In the genomic region with DNA sequence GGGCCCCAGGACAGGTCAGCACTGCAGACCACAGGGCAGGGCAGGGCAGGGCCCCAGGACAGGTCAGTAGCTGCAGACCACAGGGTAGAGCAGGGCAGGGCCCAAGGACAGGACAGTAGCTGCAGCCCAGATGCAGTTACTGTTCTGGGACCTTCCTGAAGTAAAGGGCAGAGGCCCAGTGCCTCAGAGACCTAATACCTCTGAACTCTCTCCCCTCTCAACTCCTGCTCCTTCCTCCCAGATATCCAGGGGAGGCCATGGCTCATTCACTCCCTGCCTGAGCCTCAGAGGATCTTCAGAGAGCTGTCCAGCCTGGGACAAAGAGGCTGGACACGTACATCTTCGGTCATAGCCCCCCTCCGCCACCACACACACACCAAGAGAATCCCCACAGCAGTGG, we compare ENCODE assay signal across 1 cellular context.
TF ChIP-seq lines count a peak whose summit lies in the region.

No MANE protein-coding gene starts in this region.

TF ChIP-seq in GM23338, 12 proteins besides CTCF, POLR2A, EP300 and RAD21:
- TF ChIP-seq ZNF114 (CRISPR knock-in tag; IDR thresholded peaks at IDR 0.05): no peak
- TF ChIP-seq CREB1 (CRISPR knock-in tag; IDR thresholded peaks at IDR 0.05; ENCODE audit: low read depth): no peak
- TF ChIP-seq, protein P1, sequence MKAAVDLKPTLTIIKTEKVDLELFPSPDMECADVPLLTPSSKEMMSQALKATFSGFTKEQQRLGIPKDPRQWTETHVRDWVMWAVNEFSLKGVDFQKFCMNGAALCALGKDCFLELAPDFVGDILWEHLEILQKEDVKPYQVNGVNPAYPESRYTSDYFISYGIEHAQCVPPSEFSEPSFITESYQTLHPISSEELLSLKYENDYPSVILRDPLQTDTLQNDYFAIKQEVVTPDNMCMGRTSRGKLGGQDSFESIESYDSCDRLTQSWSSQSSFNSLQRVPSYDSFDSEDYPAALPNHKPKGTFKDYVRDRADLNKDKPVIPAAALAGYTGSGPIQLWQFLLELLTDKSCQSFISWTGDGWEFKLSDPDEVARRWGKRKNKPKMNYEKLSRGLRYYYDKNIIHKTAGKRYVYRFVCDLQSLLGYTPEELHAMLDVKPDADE (IDR thresholded peaks at IDR 0.05): no peak
- TF ChIP-seq, protein P2, sequence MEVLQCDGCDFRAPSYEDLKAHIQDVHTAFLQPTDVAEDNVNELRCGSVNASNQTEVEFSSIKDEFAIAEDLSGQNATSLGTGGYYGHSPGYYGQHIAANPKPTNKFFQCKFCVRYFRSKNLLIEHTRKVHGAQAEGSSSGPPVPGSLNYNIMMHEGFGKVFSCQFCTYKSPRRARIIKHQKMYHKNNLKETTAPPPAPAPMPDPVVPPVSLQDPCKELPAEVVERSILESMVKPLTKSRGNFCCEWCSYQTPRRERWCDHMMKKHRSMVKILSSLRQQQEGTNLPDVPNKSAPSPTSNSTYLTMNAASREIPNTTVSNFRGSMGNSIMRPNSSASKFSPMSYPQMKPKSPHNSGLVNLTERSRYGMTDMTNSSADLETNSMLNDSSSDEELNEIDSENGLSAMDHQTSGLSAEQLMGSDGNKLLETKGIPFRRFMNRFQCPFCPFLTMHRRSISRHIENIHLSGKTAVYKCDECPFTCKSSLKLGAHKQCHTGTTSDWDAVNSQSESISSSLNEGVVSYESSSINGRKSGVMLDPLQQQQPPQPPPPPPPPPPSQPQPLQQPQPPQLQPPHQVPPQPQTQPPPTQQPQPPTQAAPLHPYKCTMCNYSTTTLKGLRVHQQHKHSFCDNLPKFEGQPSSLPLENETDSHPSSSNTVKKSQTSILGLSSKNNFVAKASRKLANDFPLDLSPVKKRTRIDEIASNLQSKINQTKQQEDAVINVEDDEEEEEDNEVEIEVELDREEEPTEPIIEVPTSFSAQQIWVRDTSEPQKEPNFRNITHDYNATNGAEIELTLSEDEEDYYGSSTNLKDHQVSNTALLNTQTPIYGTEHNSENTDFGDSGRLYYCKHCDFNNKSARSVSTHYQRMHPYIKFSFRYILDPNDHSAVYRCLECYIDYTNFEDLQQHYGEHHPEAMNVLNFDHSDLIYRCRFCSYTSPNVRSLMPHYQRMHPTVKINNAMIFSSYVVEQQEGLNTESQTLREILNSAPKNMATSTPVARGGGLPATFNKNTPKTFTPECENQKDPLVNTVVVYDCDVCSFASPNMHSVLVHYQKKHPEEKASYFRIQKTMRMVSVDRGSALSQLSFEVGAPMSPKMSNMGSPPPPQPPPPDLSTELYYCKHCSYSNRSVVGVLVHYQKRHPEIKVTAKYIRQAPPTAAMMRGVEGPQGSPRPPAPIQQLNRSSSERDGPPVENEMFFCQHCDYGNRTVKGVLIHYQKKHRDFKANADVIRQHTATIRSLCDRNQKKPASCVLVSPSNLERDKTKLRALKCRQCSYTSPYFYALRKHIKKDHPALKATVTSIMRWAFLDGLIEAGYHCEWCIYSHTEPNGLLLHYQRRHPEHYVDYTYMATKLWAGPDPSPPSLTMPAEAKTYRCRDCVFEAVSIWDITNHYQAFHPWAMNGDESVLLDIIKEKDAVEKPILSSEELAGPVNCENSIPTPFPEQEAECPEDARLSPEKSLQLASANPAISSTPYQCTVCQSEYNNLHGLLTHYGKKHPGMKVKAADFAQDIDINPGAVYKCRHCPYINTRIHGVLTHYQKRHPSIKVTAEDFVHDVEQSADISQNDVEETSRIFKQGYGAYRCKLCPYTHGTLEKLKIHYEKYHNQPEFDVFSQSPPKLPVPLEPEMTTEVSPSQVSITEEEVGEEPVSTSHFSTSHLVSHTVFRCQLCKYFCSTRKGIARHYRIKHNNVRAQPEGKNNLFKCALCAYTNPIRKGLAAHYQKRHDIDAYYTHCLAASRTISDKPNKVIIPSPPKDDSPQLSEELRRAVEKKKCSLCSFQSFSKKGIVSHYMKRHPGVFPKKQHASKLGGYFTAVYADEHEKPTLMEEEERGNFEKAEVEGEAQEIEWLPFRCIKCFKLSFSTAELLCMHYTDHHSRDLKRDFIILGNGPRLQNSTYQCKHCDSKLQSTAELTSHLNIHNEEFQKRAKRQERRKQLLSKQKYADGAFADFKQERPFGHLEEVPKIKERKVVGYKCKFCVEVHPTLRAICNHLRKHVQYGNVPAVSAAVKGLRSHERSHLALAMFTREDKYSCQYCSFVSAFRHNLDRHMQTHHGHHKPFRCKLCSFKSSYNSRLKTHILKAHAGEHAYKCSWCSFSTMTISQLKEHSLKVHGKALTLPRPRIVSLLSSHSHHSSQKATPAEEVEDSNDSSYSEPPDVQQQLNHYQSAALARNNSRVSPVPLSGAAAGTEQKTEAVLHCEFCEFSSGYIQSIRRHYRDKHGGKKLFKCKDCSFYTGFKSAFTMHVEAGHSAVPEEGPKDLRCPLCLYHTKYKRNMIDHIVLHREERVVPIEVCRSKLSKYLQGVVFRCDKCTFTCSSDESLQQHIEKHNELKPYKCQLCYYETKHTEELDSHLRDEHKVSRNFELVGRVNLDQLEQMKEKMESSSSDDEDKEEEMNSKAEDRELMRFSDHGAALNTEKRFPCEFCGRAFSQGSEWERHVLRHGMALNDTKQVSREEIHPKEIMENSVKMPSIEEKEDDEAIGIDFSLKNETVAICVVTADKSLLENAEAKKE (CRISPR knock-in tag; IDR thresholded peaks at IDR 0.05): no peak
- TF ChIP-seq NANOG (IDR thresholded peaks at IDR 0.05; ENCODE audit: borderline replicate concordance): no peak
- no peak for TF ChIP-seq EZH2 (IDR thresholded peaks at IDR 0.05; ENCODE audit: low read depth, unreplicated experiment)
